Comparison of ENCODE assay signal across 11 cellular contexts in the genomic region with DNA sequence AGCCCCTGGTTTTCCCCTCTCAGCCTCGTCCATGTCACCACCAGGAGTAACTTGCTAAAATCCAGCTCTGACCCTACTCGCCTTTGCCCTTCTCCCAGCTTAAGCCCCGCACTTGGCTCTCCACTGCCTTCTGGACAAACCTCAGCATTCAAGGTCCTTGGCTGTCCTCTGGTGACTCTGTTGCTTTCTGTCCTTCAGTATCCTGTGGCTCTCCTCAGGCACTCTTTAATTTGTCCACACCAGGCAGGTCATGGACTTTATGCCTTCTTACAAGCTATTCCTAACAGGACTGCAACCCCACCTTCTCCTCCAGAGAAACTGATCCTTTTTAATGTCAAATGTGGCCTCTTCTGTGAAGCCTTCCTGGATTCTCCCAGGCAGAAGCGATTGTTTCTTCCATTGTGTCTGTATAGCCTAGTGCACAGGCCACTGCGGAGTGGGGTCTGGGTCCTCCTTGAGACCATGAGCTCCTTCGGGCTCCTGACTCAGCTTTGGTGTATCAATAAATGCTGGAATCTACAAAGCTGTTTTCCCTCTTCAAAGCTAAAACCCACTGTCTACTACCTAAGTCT. TPM values are rescaled to one million over a fixed set of nuclear protein-coding genes. Genes with fewer than 3 reads are reported as not detected.
DNase-seq lines count a peak whose midpoint lies in the region; ATAC-seq, FAIRE-seq and TF ChIP-seq lines count a peak whose summit lies in the region.
"Had no signal": no experiment of that assay in that cellular context is flagged by ENCODE, and none has a peak within 500 bp of the region (broad histone marks: within the 10 kb centered on the region; RNA-seq: fewer than 3 reads in every experiment).

No MANE protein-coding gene starts in this region.

- CTCF ChIA-PET in A673 (lab: Charles Lee): interaction anchor here (0.7 to 1.2 kb wide), 7 partner anchors 100 to 772 kb away, joined by 4 to 10 read pairs (median 4); partner anchors contain the start of gene NFYC

- no TSS peak for BruUV-seq in A673 (replicated peaks; lab: Mats Ljungman, UMichigan)

- peak; percentile 18; the same call in 1 of the 2 replicates for TF ChIP-seq CTCF in A673 (conservative IDR thresholded peaks at IDR 0.05; ENCODE audit: low read depth, low read length)
- peak; percentile 5 for TF ChIP-seq CTCF in GM13977 (IDR thresholded peaks at IDR 0.05; ENCODE audit: extremely low read depth, insufficient read depth, missing control alignments)
- peak; percentile 81 for TF ChIP-seq CTCF in RWPE2 (IDR thresholded peaks at IDR 0.05; ENCODE audit: poor library complexity, severe bottlenecking)

- POLR2A ChIA-PET in A673 (lab: Charles Lee; ENCODE audit: low non-redundant PET): interaction anchor here (0.6 kb wide), 1 partner anchor 422 kb away, joined by 3 read pairs; the partner anchor contains the start of gene ZNF684

- H3K27ac ChIP-seq in A673 (ENCODE audit: low read depth, low read length, poor library complexity, severe bottlenecking) (no peak overlapping the region), RWPE2 (ENCODE audit: poor library complexity, severe bottlenecking) (no peak overlapping the region)
- H3K27ac ChIP-seq: psoas muscle, tibial nerve had no signal

- H3K4me3 ChIP-seq in A673 (ENCODE audit: low read depth, low read length, poor library complexity, severe bottlenecking) (no peak overlapping the region), RWPE2 (ENCODE audit: severe bottlenecking) (no peak overlapping the region)
- H3K4me3 ChIP-seq: psoas muscle, tibial nerve had no signal

- DNase-seq in A673 (ENCODE audit: low spot score) (no peak), GM13977 (ENCODE audit: low spot score) (no peak), RWPE2 (ENCODE audit: low spot score) (no peak), left colon (no peak), hypothalamus (lab: John Stamatoyannopoulos, UW) (no peak), HTR-8/SVneo (ENCODE audit: insufficient read length, low spot score) (no peak), OCI-M2 (lab: John Stamatoyannopoulos, UW; ENCODE audit: unreplicated experiment) (no peak), RCC 7860 (ENCODE audit: low spot score) (no peak)

- FAIRE-seq in HTR-8/SVneo (lab: Jason Lieb, UNC) (no peak), RCC 7860 (lab: Jason Lieb, UNC) (no peak)
- FAIRE-seq: small intestine had no signal

- H3K4me1 ChIP-seq in A673 (ENCODE audit: insufficient read depth, low read length, poor library complexity, severe bottlenecking): peaks cover 4% of the 10 kb centered on the region
- H3K4me1 ChIP-seq in RWPE2 (ENCODE audit: insufficient read depth, poor library complexity, severe bottlenecking): peaks cover 5% of the 10 kb centered on the region
- H3K4me1 ChIP-seq: psoas muscle had no signal

- no peaks in the 10 kb centered on the region for H3K36me3 ChIP-seq in A673 (ENCODE audit: insufficient read depth, low read length, poor library complexity, severe bottlenecking)
- no peaks in the 10 kb centered on the region for H3K36me3 ChIP-seq in RWPE2 (ENCODE audit: low read depth)
- H3K36me3 ChIP-seq: tibial nerve had no signal

- in situ Hi-C loops in GM13977 (cut with MboI; ENCODE audit: low pct_unique_long_range_greater_than_20kb, low sequenced_read_pairs, unreplicated experiment): loop anchor here (10.0 kb wide), 1 partner anchor 98 kb away; no protein-coding TSS in a partner anchor

- H3K9me3 ChIP-seq in A673 (ENCODE audit: low read depth, low read length, poor library complexity, severe bottlenecking) (no peaks in the 10 kb centered on the region), RWPE2 (ENCODE audit: severe bottlenecking) (no peaks in the 10 kb centered on the region)
- H3K9me3 ChIP-seq: psoas muscle, tibial nerve had no signal

- intact Hi-C loops in A673 (cut with micrococcal nuclease; ENCODE audit: unreplicated experiment): loop anchor here (1.0 to 5.0 kb wide), 4 partner anchors 105 to 361 kb away; no protein-coding TSS in a partner anchor
- intact Hi-C loops in left colon (cut with DNase I, micrococcal nuclease): loop anchor here (2.0 to 10.0 kb wide), 4 partner anchors 104 to 328 kb away; no protein-coding TSS in a partner anchor

- ATAC-seq in RWPE2 (ENCODE audit: low read depth): no peak
- peak; percentile 37 for ATAC-seq in left colon

- H3K27me3 ChIP-seq in A673 (replicated peaks; ENCODE audit: insufficient read depth, low read depth, low read length, poor library complexity) (no peaks in the 10 kb centered on the region), RWPE2 (ENCODE audit: insufficient read depth, poor library complexity, severe bottlenecking) (no peaks in the 10 kb centered on the region)

RNA-seq across cellular contexts. Expression of gene CTPS1, which starts 26.7 kb away (rescaled TPM):
- 126 and 139 TPM in 2 replicates for total RNA-seq in A673 (2021)
- 10 to 100 TPM; 11.1 to 14.0 TPM for total RNA-seq in left colon

Comparison
In these comparisons a context has a peak if more than half of its experiments do, and no peak if none do; other contexts are left out.
1. CTCF ChIP-seq: peak in every context shown above with its lines; median percentile 81 in RWPE2; 18 in A673; 5 in GM13977.